ENCODE assay signal across 1 cellular context in the genomic region with DNA sequence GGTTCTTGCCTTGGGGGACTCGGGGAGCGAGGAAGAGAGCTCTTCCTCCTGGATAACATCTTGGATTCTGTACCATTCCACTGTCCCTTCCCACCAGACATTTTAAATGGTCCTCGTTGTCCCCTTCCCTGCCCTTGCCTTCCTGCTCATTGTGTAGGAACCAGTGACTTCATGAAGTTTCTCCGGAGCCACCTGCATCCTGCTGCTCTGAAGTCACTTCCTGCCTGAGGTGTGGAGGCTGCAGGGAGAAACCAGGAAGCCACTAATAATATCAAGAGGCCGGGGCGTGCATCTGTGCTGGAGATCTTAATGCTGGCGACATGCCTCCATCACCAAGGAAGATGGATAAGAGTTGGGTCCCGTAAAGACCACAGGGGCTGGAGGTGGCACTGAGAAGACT.
TF ChIP-seq lines count a peak whose summit lies in the region.

No MANE protein-coding gene starts in this region.

TF ChIP-seq in GM23338, 12 proteins besides CTCF, POLR2A, EP300 and RAD21 (continued from another document):
- TF ChIP-seq, protein P1, sequence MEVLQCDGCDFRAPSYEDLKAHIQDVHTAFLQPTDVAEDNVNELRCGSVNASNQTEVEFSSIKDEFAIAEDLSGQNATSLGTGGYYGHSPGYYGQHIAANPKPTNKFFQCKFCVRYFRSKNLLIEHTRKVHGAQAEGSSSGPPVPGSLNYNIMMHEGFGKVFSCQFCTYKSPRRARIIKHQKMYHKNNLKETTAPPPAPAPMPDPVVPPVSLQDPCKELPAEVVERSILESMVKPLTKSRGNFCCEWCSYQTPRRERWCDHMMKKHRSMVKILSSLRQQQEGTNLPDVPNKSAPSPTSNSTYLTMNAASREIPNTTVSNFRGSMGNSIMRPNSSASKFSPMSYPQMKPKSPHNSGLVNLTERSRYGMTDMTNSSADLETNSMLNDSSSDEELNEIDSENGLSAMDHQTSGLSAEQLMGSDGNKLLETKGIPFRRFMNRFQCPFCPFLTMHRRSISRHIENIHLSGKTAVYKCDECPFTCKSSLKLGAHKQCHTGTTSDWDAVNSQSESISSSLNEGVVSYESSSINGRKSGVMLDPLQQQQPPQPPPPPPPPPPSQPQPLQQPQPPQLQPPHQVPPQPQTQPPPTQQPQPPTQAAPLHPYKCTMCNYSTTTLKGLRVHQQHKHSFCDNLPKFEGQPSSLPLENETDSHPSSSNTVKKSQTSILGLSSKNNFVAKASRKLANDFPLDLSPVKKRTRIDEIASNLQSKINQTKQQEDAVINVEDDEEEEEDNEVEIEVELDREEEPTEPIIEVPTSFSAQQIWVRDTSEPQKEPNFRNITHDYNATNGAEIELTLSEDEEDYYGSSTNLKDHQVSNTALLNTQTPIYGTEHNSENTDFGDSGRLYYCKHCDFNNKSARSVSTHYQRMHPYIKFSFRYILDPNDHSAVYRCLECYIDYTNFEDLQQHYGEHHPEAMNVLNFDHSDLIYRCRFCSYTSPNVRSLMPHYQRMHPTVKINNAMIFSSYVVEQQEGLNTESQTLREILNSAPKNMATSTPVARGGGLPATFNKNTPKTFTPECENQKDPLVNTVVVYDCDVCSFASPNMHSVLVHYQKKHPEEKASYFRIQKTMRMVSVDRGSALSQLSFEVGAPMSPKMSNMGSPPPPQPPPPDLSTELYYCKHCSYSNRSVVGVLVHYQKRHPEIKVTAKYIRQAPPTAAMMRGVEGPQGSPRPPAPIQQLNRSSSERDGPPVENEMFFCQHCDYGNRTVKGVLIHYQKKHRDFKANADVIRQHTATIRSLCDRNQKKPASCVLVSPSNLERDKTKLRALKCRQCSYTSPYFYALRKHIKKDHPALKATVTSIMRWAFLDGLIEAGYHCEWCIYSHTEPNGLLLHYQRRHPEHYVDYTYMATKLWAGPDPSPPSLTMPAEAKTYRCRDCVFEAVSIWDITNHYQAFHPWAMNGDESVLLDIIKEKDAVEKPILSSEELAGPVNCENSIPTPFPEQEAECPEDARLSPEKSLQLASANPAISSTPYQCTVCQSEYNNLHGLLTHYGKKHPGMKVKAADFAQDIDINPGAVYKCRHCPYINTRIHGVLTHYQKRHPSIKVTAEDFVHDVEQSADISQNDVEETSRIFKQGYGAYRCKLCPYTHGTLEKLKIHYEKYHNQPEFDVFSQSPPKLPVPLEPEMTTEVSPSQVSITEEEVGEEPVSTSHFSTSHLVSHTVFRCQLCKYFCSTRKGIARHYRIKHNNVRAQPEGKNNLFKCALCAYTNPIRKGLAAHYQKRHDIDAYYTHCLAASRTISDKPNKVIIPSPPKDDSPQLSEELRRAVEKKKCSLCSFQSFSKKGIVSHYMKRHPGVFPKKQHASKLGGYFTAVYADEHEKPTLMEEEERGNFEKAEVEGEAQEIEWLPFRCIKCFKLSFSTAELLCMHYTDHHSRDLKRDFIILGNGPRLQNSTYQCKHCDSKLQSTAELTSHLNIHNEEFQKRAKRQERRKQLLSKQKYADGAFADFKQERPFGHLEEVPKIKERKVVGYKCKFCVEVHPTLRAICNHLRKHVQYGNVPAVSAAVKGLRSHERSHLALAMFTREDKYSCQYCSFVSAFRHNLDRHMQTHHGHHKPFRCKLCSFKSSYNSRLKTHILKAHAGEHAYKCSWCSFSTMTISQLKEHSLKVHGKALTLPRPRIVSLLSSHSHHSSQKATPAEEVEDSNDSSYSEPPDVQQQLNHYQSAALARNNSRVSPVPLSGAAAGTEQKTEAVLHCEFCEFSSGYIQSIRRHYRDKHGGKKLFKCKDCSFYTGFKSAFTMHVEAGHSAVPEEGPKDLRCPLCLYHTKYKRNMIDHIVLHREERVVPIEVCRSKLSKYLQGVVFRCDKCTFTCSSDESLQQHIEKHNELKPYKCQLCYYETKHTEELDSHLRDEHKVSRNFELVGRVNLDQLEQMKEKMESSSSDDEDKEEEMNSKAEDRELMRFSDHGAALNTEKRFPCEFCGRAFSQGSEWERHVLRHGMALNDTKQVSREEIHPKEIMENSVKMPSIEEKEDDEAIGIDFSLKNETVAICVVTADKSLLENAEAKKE (CRISPR knock-in tag; IDR thresholded peaks at IDR 0.05), result no peak
- TF ChIP-seq NANOG (IDR thresholded peaks at IDR 0.05; ENCODE audit: borderline replicate concordance), result no peak
- TF ChIP-seq, protein P2, sequence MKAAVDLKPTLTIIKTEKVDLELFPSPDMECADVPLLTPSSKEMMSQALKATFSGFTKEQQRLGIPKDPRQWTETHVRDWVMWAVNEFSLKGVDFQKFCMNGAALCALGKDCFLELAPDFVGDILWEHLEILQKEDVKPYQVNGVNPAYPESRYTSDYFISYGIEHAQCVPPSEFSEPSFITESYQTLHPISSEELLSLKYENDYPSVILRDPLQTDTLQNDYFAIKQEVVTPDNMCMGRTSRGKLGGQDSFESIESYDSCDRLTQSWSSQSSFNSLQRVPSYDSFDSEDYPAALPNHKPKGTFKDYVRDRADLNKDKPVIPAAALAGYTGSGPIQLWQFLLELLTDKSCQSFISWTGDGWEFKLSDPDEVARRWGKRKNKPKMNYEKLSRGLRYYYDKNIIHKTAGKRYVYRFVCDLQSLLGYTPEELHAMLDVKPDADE (IDR thresholded peaks at IDR 0.05), result no peak
